8 cellular contexts compared by ENCODE assay signal in the genomic region with DNA sequence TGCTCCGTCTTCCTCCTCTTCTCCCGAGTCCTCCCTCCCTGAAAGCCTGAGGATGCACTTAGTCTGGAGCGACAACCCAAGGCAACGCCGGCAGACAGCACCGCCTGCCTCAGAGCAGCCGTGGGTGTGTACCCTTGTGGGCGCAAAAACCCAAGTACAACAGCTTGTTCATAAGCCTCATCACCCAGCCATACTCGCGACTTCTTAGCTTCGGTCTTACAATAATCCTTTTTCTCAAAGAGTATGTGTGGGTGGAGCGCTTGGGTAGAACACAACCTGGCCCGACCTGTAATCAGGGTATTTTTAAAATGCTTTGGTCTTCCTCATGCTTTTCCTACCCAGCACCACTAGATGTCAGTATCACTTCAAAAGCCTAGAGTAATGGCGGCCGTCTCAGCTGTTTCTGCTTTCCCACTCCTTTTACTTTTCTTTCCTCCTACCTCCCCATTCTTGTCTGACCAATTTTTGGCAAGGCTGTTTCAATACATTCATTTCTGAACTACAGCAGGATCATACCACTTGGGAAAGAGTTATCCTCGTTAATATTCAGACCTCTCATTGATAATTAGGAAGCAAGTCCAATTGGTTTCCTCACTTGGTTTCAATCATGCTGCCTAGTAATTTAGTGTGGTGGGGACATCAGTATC.
DNase-seq lines count a peak whose midpoint lies in the region; ATAC-seq and TF ChIP-seq lines count a peak whose summit lies in the region.

No MANE protein-coding gene starts in this region.

- H3K9me3 Mint-ChIP-seq in IgD-negative memory B cell (no peaks in the 10 kb centered on the region), type B pancreatic cell (no peaks in the 10 kb centered on the region)
- H3K9me3 Mint-ChIP-seq in activated T-helper 17 cell treated with anti-CD3 and anti-CD28 coated beads, Interleukin-2, amount 50 U/mL, for 72 hours = no peaks in the 10 kb centered on the region

- H3K27me3 ChIP-seq in PC-9 (ENCODE audit: insufficient read depth, low read depth) (no peaks in the 10 kb centered on the region), neural cell (ENCODE audit: insufficient read depth, low read depth, low read length) (no peaks in the 10 kb centered on the region)

- CTCF ChIA-PET in PC-9 (lab: Charles Lee) = interaction anchor here (0.8 to 1.6 kb wide), 4 partner anchors 62 to 267 kb away, joined by 3 to 8 read pairs (median 4); no protein-coding TSS in a partner anchor

- H3K4me1 ChIP-seq in PC-9 (replicated peaks; ENCODE audit: insufficient read depth) = peaks cover 8% of the 10 kb centered on the region; the same call in 1 of the 2 replicates

- no peaks in the 10 kb centered on the region; the same call in 1 of the 2 replicates for H3F3A ChIP-seq in PC-9 (ENCODE audit: insufficient read depth, low read depth)
- H3F3A ChIP-seq in neural cell (ENCODE audit: insufficient read depth, low read length, poor library complexity, severe bottlenecking) = no peaks in the 10 kb centered on the region

- BruUV-seq in PC-9 (replicated peaks; lab: Mats Ljungman, UMichigan) = no TSS peak

- peak overlapping the region in 2 of 3 donors; percentile 19 to 74 for H3K27ac Mint-ChIP-seq in IgD-negative memory B cell
- peak overlapping the region; percentile 78 for H3K27ac Mint-ChIP-seq in activated T-helper 17 cell treated with anti-CD3 and anti-CD28 coated beads, Interleukin-2, amount 50 U/mL, for 72 hours
- H3K27ac Mint-ChIP-seq in type B pancreatic cell = peak overlapping the region; percentile 60

- H3K36me3 Mint-ChIP-seq in IgD-negative memory B cell (peaks cover 7% of the 10 kb centered on the region), type B pancreatic cell (peaks cover 17% of the 10 kb centered on the region)
- no peaks in the 10 kb centered on the region for H3K36me3 Mint-ChIP-seq in activated T-helper 17 cell treated with anti-CD3 and anti-CD28 coated beads, Interleukin-2, amount 50 U/mL, for 72 hours (ENCODE audit: low read depth)

- H3K79me2 ChIP-seq in PC-9 (ENCODE audit: low read depth) (no peaks in the 10 kb centered on the region), neural cell (replicated peaks; ENCODE audit: insufficient read depth, low read length) (no peaks in the 10 kb centered on the region)

- H3K36me3 ChIP-seq in PC-9 (ENCODE audit: low read depth) (no peaks in the 10 kb centered on the region), neural cell (ENCODE audit: insufficient read depth, low read length) (no peaks in the 10 kb centered on the region)

- H2AFZ ChIP-seq in PC-9 (peak overlapping the region; percentile 86), neural cell (ENCODE audit: low read depth, low read length) (no peak overlapping the region)

- intact Hi-C loops in PC-9 (cut with micrococcal nuclease; ENCODE audit: unreplicated experiment) = loop anchor here (1.0 to 2.0 kb wide), 6 partner anchors 46 to 309 kb away; a partner anchor contains a TSS

- H4K20me1 ChIP-seq in PC-9 (ENCODE audit: insufficient read depth) (no peaks in the 10 kb centered on the region), neural cell (ENCODE audit: insufficient read depth) (no peaks in the 10 kb centered on the region)

- H3K27ac ChIP-seq in PC-9 (no peak overlapping the region), neural cell (ENCODE audit: low read length) (no peak overlapping the region)

- H3K4me3 Mint-ChIP-seq in IgD-negative memory B cell (peak overlapping the region; percentile 3 to 75 (median 34)), type B pancreatic cell (peak overlapping the region; percentile 74)
- H3K4me3 Mint-ChIP-seq in activated T-helper 17 cell treated with anti-CD3 and anti-CD28 coated beads, Interleukin-2, amount 50 U/mL, for 72 hours = peak overlapping the region; percentile 75

- H3K27me3 Mint-ChIP-seq in IgD-negative memory B cell = no peaks in the 10 kb centered on the region
- H3K27me3 Mint-ChIP-seq in activated T-helper 17 cell treated with anti-CD3 and anti-CD28 coated beads, Interleukin-2, amount 50 U/mL, for 72 hours = no peaks in the 10 kb centered on the region
- peaks cover 33% of the 10 kb centered on the region for H3K27me3 Mint-ChIP-seq in type B pancreatic cell

- peak; percentile 94 for TF ChIP-seq RAD21 in neural cell (conservative IDR thresholded peaks at IDR 0.05)

- H3K4me3 ChIP-seq in PC-9 (peak overlapping the region; percentile 35; the same call in 1 of the 2 replicates), neural cell (ENCODE audit: low read length) (no peak overlapping the region)

- ATAC-seq in GM21786 (IDR thresholded peaks at IDR 0.05; ENCODE audit: unreplicated experiment) = peak; percentile 93
- peak; percentile 93 for ATAC-seq in activated T-helper 17 cell treated with anti-CD3 and anti-CD28 coated beads, Interleukin-2, amount 50 U/mL, for 72 hours (replicated peaks)

- no peaks in the 10 kb centered on the region for H3K9me2 ChIP-seq in PC-9 (ENCODE audit: insufficient read depth)
- no peaks in the 10 kb centered on the region for H3K9me2 ChIP-seq in neural cell (ENCODE audit: insufficient read depth, low read length)

- H3K4me1 Mint-ChIP-seq in IgD-negative memory B cell = peaks cover 4 to 7% (median 6%) of the 10 kb centered on the region in 3 donors
- H3K4me1 Mint-ChIP-seq in activated T-helper 17 cell treated with anti-CD3 and anti-CD28 coated beads, Interleukin-2, amount 50 U/mL, for 72 hours = peaks cover 6% of the 10 kb centered on the region
- H3K4me1 Mint-ChIP-seq in type B pancreatic cell (ENCODE audit: unreplicated experiment) = peaks cover 6% of the 10 kb centered on the region

- H3K9ac ChIP-seq in neural cell (ENCODE audit: low read length) = no peak overlapping the region

- H3K9me3 ChIP-seq in PC-9 (ENCODE audit: insufficient read depth, low read depth) = no peaks in the 10 kb centered on the region
- no peaks in the 10 kb centered on the region for H3K9me3 ChIP-seq in neural cell (ENCODE audit: low read length)

- POLR2A ChIA-PET in PC-9 (lab: Charles Lee; ENCODE audit: unreplicated experiment) = interaction anchor here (0.6 kb wide), 1 partner anchor 175 kb away, joined by 7 read pairs; no protein-coding TSS in a partner anchor

- peak overlapping the region; percentile 67 for H3K4me2 ChIP-seq in PC-9
- no peak overlapping the region for H3K4me2 ChIP-seq in neural cell (ENCODE audit: low read length)

- DNase-seq in EH (ENCODE audit: low read depth) (peak; percentile 77), PC-9 (peak; percentile 55 to 64), fibroblast of the conjunctiva (ENCODE audit: low read depth) (peak; percentile 63), type B pancreatic cell (ENCODE audit: extremely low spot score, unreplicated experiment) (no peak)

- TF ChIP-seq CTCF in PC-9 (conservative IDR thresholded peaks at IDR 0.05) (peak; percentile 92), neural cell (IDR thresholded peaks at IDR 0.05; ENCODE audit: poor library complexity, severe bottlenecking) (peak; percentile 92), type B pancreatic cell (conservative IDR thresholded peaks at IDR 0.05) (peak; percentile 94)

- no peak for TF ChIP-seq EP300 in neural cell (conservative IDR thresholded peaks at IDR 0.05; ENCODE audit: poor library complexity, severe bottlenecking)

TF ChIP-seq in neural cell, 6 proteins besides CTCF, POLR2A, EP300 and RAD21:
- TF ChIP-seq, protein P1, sequence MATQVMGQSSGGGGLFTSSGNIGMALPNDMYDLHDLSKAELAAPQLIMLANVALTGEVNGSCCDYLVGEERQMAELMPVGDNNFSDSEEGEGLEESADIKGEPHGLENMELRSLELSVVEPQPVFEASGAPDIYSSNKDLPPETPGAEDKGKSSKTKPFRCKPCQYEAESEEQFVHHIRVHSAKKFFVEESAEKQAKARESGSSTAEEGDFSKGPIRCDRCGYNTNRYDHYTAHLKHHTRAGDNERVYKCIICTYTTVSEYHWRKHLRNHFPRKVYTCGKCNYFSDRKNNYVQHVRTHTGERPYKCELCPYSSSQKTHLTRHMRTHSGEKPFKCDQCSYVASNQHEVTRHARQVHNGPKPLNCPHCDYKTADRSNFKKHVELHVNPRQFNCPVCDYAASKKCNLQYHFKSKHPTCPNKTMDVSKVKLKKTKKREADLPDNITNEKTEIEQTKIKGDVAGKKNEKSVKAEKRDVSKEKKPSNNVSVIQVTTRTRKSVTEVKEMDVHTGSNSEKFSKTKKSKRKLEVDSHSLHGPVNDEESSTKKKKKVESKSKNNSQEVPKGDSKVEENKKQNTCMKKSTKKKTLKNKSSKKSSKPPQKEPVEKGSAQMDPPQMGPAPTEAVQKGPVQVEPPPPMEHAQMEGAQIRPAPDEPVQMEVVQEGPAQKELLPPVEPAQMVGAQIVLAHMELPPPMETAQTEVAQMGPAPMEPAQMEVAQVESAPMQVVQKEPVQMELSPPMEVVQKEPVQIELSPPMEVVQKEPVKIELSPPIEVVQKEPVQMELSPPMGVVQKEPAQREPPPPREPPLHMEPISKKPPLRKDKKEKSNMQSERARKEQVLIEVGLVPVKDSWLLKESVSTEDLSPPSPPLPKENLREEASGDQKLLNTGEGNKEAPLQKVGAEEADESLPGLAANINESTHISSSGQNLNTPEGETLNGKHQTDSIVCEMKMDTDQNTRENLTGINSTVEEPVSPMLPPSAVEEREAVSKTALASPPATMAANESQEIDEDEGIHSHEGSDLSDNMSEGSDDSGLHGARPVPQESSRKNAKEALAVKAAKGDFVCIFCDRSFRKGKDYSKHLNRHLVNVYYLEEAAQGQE (IDR thresholded peaks at IDR 0.05; ENCODE audit: borderline replicate concordance) = no peak
- peak; percentile 97 for TF ChIP-seq SMC3 (conservative IDR thresholded peaks at IDR 0.05; ENCODE audit: poor library complexity)
- no peak for TF ChIP-seq TAF1 (IDR thresholded peaks at IDR 0.05; ENCODE audit: low read depth)
